Comparison of ENCODE assay signal across 25 cellular contexts in the genomic region with DNA sequence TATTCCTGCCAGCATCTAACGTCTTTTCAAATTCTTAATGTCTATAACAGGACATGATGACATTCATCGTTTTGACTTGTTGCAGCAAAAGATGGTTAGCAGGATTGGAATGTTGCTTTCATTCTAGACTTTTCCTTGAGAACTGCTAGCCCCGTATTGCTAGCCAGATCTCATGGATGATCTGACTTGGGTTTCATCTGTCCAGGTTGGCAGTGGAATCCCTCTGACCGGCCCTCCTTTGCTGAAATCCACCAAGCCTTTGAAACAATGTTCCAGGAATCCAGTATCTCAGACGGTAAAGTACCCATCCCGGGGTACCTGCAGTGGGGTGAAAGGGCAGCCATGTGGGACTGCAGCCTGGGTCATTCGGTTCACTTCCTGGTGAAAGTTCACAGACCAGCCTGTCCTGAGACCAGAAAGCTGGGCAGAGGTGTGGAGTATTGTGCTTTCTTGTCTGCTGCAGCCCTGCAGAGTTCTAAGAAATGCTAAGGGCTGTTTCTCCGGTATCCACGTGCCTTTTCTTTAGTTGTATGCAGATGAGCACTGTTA. TPM values are rescaled to one million over a fixed set of nuclear protein-coding genes. Genes with fewer than 3 reads are reported as not detected.
DNase-seq lines count a peak whose midpoint lies in the region; ATAC-seq, FAIRE-seq and TF ChIP-seq lines count a peak whose summit lies in the region.
"Had no signal": no experiment of that assay in that cellular context is flagged by ENCODE, and none has a peak within 500 bp of the region (broad histone marks: within the 10 kb centered on the region; RNA-seq: fewer than 3 reads in every experiment).

No MANE protein-coding gene starts in this region.

- FAIRE-seq in astrocyte (lab: Jason Lieb, UNC) (no peak), small intestine (lab: Jason Lieb, UNC) (no peak)
- FAIRE-seq: A549, G401.6, GM12892, GM19239, H1 had no signal

- no peaks in the 10 kb centered on the region for H3K27me3 Mint-ChIP-seq in astrocyte (ENCODE audit: low read depth, unreplicated experiment)
- no peaks in the 10 kb centered on the region for H3K27me3 Mint-ChIP-seq in CD4-positive, alpha-beta memory T cell
- H3K27me3 Mint-ChIP-seq: CD4-positive, alpha-beta T cell had no signal

- ATAC-seq in mucosa of descending colon, result peak; percentile 44
- ATAC-seq: A549 had no signal

- peaks cover 17% of the 10 kb centered on the region for H3K36me3 Mint-ChIP-seq in astrocyte (ENCODE audit: low read depth, unreplicated experiment)
- peaks cover 34 to 56% of the 10 kb centered on the region in 2 donors for H3K36me3 Mint-ChIP-seq in CD4-positive, alpha-beta memory T cell

- in situ Hi-C loops in brain microvascular endothelial cell (cut with HindIII; ENCODE audit: low pct_ligation_motif_present, low sequenced_read_pairs), result no loop called here

- no peaks in the 10 kb centered on the region for H3K9me3 ChIP-seq in astrocyte (ENCODE audit: insufficient read depth, low read depth, low read length)
- no peaks in the 10 kb centered on the region for H3K9me3 ChIP-seq in mucosa of descending colon
- no peaks in the 10 kb centered on the region for H3K9me3 ChIP-seq in small intestine (ENCODE audit: control insufficient read depth, low read depth)
- no peaks in the 10 kb centered on the region for H3K9me3 ChIP-seq in CD4-positive, alpha-beta memory T cell (ENCODE audit: control insufficient read depth in 1 of 2, low read length in 2 of 2)
- H3K9me3 ChIP-seq: A549; BE2C; BLaER1 treated with 17β-estradiol and CSF1 and Interleukin-3, amounts not matched to agents 10 nM and 100 nM; Caco-2 had no signal

- H3K4me1 ChIP-seq in astrocyte (ENCODE audit: insufficient read depth, low read length) (no peaks in the 10 kb centered on the region), mucosa of descending colon (ENCODE audit: low read depth) (no peaks in the 10 kb centered on the region), small intestine (ENCODE audit: control insufficient read depth in 2 of 2, insufficient read depth in 1 of 2, low read depth in 1 of 2, low read length in 1 of 2) (no peaks in the 10 kb centered on the region)
- no peaks in the 10 kb centered on the region for H3K4me1 ChIP-seq in CD4-positive, alpha-beta memory T cell (ENCODE audit: insufficient read depth, low read length)
- H3K4me1 ChIP-seq: A549; BE2C; BLaER1 treated with 17β-estradiol and CSF1 and Interleukin-3, amounts not matched to agents 10 nM and 100 nM; Caco-2 had no signal

- 45 to 75% (median 52%) methylated on average over 9 of the region's 9 CpGs for WGBS in small intestine, 3 donors

- H3K27ac ChIP-seq in astrocyte (ENCODE audit: low read depth, low read length) (no peak overlapping the region), brain microvascular endothelial cell (peak overlapping the region; percentile 43), small intestine (ENCODE audit: low read depth in 1 of 2, low read length in 1 of 2) (no peak overlapping the region)
- H3K27ac ChIP-seq in CD4-positive, alpha-beta memory T cell (ENCODE audit: low read depth, low read length), result no peak overlapping the region
- H3K27ac ChIP-seq: A549; BLaER1 treated with 17β-estradiol and CSF1 and Interleukin-3, amounts not matched to agents 10 nM and 100 nM; GM23248 had no signal

- H3K9me3 Mint-ChIP-seq in astrocyte (ENCODE audit: unreplicated experiment), result no peaks in the 10 kb centered on the region
- H3K9me3 Mint-ChIP-seq in CD4-positive, alpha-beta memory T cell, result peaks cover 0 to 1% (median 0%) of the 10 kb centered on the region in 8 donors
- H3K9me3 Mint-ChIP-seq: CD14-positive monocyte; CD4-positive, alpha-beta T cell had no signal

- H3K36me3 ChIP-seq in astrocyte (ENCODE audit: insufficient read depth, low read length) (peaks cover 66% of the 10 kb centered on the region), brain microvascular endothelial cell (replicated peaks) (peaks cover 98% of the 10 kb centered on the region), mucosa of descending colon (ENCODE audit: low read depth) (peaks cover 23% of the 10 kb centered on the region), small intestine (ENCODE audit: control insufficient read depth in 2 of 2, insufficient read depth in 2 of 2, low read length in 2 of 2) (peaks cover 22 to 24% of the 10 kb centered on the region in 2 donors)
- H3K36me3 ChIP-seq in CD4-positive, alpha-beta memory T cell (ENCODE audit: insufficient read depth, low read length), result peaks cover 33% of the 10 kb centered on the region

- H3K79me2 ChIP-seq in astrocyte (ENCODE audit: insufficient read depth, low read length), result peaks cover 30% of the 10 kb centered on the region

- POLR2A ChIA-PET in CD4-positive, alpha-beta memory T cell (lab: Charles Lee; ENCODE audit: partially characterized antibody), result no interaction called here

- peaks cover 80% of the 10 kb centered on the region for H4K20me1 ChIP-seq in astrocyte (ENCODE audit: insufficient read depth, low read length)

- peak overlapping the region; percentile 0 for H3K27ac Mint-ChIP-seq in astrocyte (ENCODE audit: unreplicated experiment)
- H3K27ac Mint-ChIP-seq in CD4-positive, alpha-beta memory T cell, result no peak overlapping the region
- H3K27ac Mint-ChIP-seq: CD4-positive, alpha-beta T cell had no signal

- CTCF ChIA-PET in CD4-positive, alpha-beta memory T cell (lab: Charles Lee; ENCODE audit: partially characterized antibody), result no interaction called here

- H3K4me1 Mint-ChIP-seq in astrocyte (ENCODE audit: low read depth, unreplicated experiment), result no peaks in the 10 kb centered on the region
- no peaks in the 10 kb centered on the region for H3K4me1 Mint-ChIP-seq in CD4-positive, alpha-beta memory T cell
- H3K4me1 Mint-ChIP-seq: CD14-positive monocyte had no signal

- intact Hi-C loops in mucosa of descending colon (cut with DNase I, micrococcal nuclease), result no loop called here
- intact Hi-C loops in CD4-positive, alpha-beta memory T cell (cut with micrococcal nuclease), result no loop called here

- DNase-seq in astrocyte (ENCODE audit: low read depth), result no peak
- DNase-seq in brain microvascular endothelial cell, result no peak
- no peak for DNase-seq in mucosa of descending colon
- peak; percentile 39 for DNase-seq in small intestine
- DNase-seq in CD4-positive, alpha-beta memory T cell, result no peak
- no peak for DNase-seq in OCI-M2 (lab: John Stamatoyannopoulos, UW; ENCODE audit: unreplicated experiment)
- DNase-seq in iPS-NIHi11 (ENCODE audit: low spot score), result no peak
- DNase-seq: 8988T; ACHN; AML-193; BE2C; Caco-2; CD4-positive, alpha-beta T cell; DMS153; DND-41; GM23248; H7; HCEC 1CT had no signal

- H3K27me3 ChIP-seq in astrocyte (ENCODE audit: insufficient read depth, low read length) (no peaks in the 10 kb centered on the region), brain microvascular endothelial cell (replicated peaks) (no peaks in the 10 kb centered on the region), small intestine (ENCODE audit: control insufficient read depth in 2 of 2, insufficient read depth in 2 of 2, low read length in 2 of 2) (no peaks in the 10 kb centered on the region)
- no peaks in the 10 kb centered on the region for H3K27me3 ChIP-seq in CD4-positive, alpha-beta memory T cell (ENCODE audit: insufficient read depth, low read length)
- H3K27me3 ChIP-seq: BE2C; BLaER1 treated with 17β-estradiol and CSF1 and Interleukin-3, amounts not matched to agents 10 nM and 100 nM had no signal

- no peak overlapping the region for H2AFZ ChIP-seq in astrocyte (ENCODE audit: low read depth, low read length)
- H2AFZ ChIP-seq: GM23248 had no signal

- H3K4me3 ChIP-seq in astrocyte (ENCODE audit: insufficient read depth, low read depth, low read length), result no peak overlapping the region
- no peak overlapping the region for H3K4me3 ChIP-seq in brain microvascular endothelial cell (ENCODE audit: low read depth, low read length)
- no peak overlapping the region for H3K4me3 ChIP-seq in mucosa of descending colon
- H3K4me3 ChIP-seq in small intestine (ENCODE audit: low read depth in 1 of 2, low read length in 2 of 2), result no peak overlapping the region
- no peak overlapping the region for H3K4me3 ChIP-seq in CD4-positive, alpha-beta memory T cell (ENCODE audit: low read length in 2 of 2)
- H3K4me3 ChIP-seq: A549; BLaER1 treated with 17β-estradiol and CSF1 and Interleukin-3, amounts not matched to agents 10 nM and 100 nM; GM23248 had no signal

- no peak overlapping the region for H3K9ac ChIP-seq in astrocyte (ENCODE audit: low read length)
- H3K9ac ChIP-seq: BLaER1 treated with 17β-estradiol and CSF1 and Interleukin-3, amounts not matched to agents 10 nM and 100 nM; GM23248 had no signal

- no peak overlapping the region for H3K4me2 ChIP-seq in astrocyte (ENCODE audit: low read length)
- H3K4me2 ChIP-seq: A549; BLaER1 treated with 17β-estradiol and CSF1 and Interleukin-3, amounts not matched to agents 10 nM and 100 nM had no signal

- TF ChIP-seq CTCF in astrocyte (IDR thresholded peaks at IDR 0.05; ENCODE audit: insufficient read depth, low read depth, low read length) (no peak), brain microvascular endothelial cell (IDR thresholded peaks at IDR 0.05; ENCODE audit: low read depth, low read length, missing control alignments) (no peak), mucosa of descending colon (IDR thresholded peaks at IDR 0.05) (no peak)

- no peak overlapping the region for H3K4me3 Mint-ChIP-seq in astrocyte (ENCODE audit: unreplicated experiment)
- no peak overlapping the region for H3K4me3 Mint-ChIP-seq in CD4-positive, alpha-beta memory T cell
- H3K4me3 Mint-ChIP-seq: CD14-positive monocyte; CD4-positive, alpha-beta T cell had no signal

RNA-seq across cellular contexts. Expression of a gene that starts 16.7 kb away (rescaled TPM):
- not detected in 2 replicates for total RNA-seq in astrocyte
- under 1 TPM in 2 of 3 donors, not detected in 1; 0.24 to 0.87 TPM for total RNA-seq in mucosa of descending colon
- under 1 TPM in 1 of 3 donors, not detected in 2; 0.12 TPM for polyA plus RNA-seq in small intestine
- total RNA-seq in CD4-positive, alpha-beta memory T cell, result not detected
- polyA plus RNA-seq in CD4-positive, alpha-beta memory T cell, result not detected
- total RNA-seq: Caco-2; CD4-positive, alpha-beta T cell; GM23248; H1; H7 had no signal
- polyA plus RNA-seq: A549, H1 had no signal

RNA-seq across cellular contexts. Expression of a gene that starts 44.9 kb away (rescaled TPM):
- total RNA-seq in astrocyte (113 and 117 TPM in 2 replicates), mucosa of descending colon (100 to 1,000 TPM in 1 of 3 donors, 10 to 100 TPM in 2; 86.6 to 147 (median 91.4) TPM)
- polyA plus RNA-seq in small intestine, result 10 to 100 TPM in 2 of 3 donors, 1 to 10 TPM in 1; 8.7 to 42.1 (median 14.1) TPM
- 10 to 100 TPM; 31.6 to 34.4 TPM for total RNA-seq in CD4-positive, alpha-beta memory T cell
- 10 to 100 TPM in 1 of 2 donors, 1 to 10 TPM in 1; 3.2 to 14.4 TPM for polyA plus RNA-seq in CD4-positive, alpha-beta memory T cell

RNA-seq across cellular contexts. Expression of a gene that starts 59.1 kb away (rescaled TPM):
- total RNA-seq in astrocyte, result 0.66 and 1.6 TPM in 2 replicates
- total RNA-seq in mucosa of descending colon, result 10 to 100 TPM in 1 of 3 donors, 1 to 10 TPM in 2; 2.6 to 10.7 (median 7.3) TPM
- 1 to 10 TPM in 1 of 3 donors, not detected in 2; 1.5 TPM for polyA plus RNA-seq in small intestine
- total RNA-seq in CD4-positive, alpha-beta memory T cell, result not detected
- not detected for polyA plus RNA-seq in CD4-positive, alpha-beta memory T cell
- total RNA-seq: Caco-2; CD4-positive, alpha-beta T cell had no signal
- polyA plus RNA-seq: CD14-positive monocyte had no signal
